9 cellular contexts compared by ENCODE assay signal in the genomic region with DNA sequence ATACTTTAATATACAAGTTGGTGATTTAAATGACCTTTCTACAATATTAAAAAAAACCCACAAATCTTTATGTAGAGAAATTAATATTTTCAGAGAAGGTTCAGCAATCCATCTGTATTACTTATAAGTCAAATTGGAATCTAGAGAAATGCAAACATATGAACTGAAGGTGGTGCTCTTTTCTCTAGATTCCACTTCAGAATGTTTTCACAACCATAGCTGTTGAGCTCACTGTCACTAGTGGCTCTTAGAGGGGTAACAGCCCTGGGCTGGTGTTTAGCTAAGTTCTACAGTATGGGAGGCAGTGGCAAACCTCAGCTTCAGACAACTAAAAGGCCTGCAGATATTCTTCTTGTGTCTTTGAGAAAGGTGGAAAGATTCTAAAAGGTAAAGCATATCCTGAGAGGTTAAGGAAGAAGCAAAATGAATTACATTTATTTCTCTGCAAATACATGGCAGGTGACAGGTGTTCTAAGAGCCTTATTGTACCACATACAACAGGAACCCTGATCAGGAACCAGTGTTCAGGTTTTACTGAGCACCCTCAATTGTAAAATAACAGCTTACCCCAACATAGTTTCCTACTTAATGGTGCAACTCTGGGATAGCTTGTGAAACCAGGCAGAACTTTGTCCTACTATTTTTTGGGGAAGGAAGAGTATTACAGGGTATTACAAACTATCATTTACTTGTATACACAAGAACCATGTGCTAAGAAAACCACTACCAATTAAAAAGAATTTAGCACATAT. TPM values are rescaled to one million over a fixed set of nuclear protein-coding genes. Genes with fewer than 3 reads are reported as not detected.
A peak's percentile ranks its signal among the peaks of the same experiment; 100 is the strongest.
DNase-seq lines count a peak whose midpoint lies in the region; ATAC-seq, FAIRE-seq and TF ChIP-seq lines count a peak whose summit lies in the region.
"Had no signal": no experiment of that assay in that cellular context is flagged by ENCODE, and none has a peak within 500 bp of the region (broad histone marks: within the 10 kb centered on the region; RNA-seq: fewer than 3 reads in every experiment).

No MANE protein-coding gene starts in this region.

- H3K4me3 Mint-ChIP-seq in CD4-positive, alpha-beta memory T cell: peak overlapping the region in 4 of 8 donors; percentile 29 to 66 (median 64)
- H3K4me3 Mint-ChIP-seq in activated CD8-positive, alpha-beta T cell treated with anti-CD3 and anti-CD28 coated beads for 36 hours: no peak overlapping the region

- peak overlapping the region; percentile 43 to 92 (median 85) for H3K27ac Mint-ChIP-seq in CD4-positive, alpha-beta memory T cell
- H3K27ac Mint-ChIP-seq in activated CD8-positive, alpha-beta T cell treated with anti-CD3 and anti-CD28 coated beads for 36 hours: peak overlapping the region; percentile 19

- no peak overlapping the region for H3K4me3 ChIP-seq in CD4-positive, alpha-beta memory T cell (ENCODE audit: low read length in 2 of 2)
- H3K4me3 ChIP-seq in HL-60 (replicated peaks; ENCODE audit: insufficient read depth, low read length) (no peak overlapping the region), kidney (ENCODE audit: low read length in 2 of 2) (no peak overlapping the region), psoas muscle (no peak overlapping the region)
- H3K4me3 ChIP-seq: SJSA1 had no signal

- peak; percentile 74 for ATAC-seq in activated CD8-positive, alpha-beta T cell treated with anti-CD3 and anti-CD28 coated beads for 36 hours
- ATAC-seq in psoas muscle (no peak), HG02623 (IDR thresholded peaks at IDR 0.05; ENCODE audit: unreplicated experiment) (no peak), GM21526 (IDR thresholded peaks at IDR 0.05; ENCODE audit: low FRiP score, unreplicated experiment) (no peak), GM18907 (IDR thresholded peaks at IDR 0.05; ENCODE audit: unreplicated experiment) (no peak)

- TF ChIP-seq CTCF in HL-60 (IDR thresholded peaks at IDR 0.05; ENCODE audit: insufficient read depth, low read length): no peak
- TF ChIP-seq CTCF in activated CD8-positive, alpha-beta T cell treated with anti-CD3 and anti-CD28 coated beads for 36 hours (IDR thresholded peaks at IDR 0.05): no peak
- peak; percentile 11 for TF ChIP-seq CTCF in kidney (IDR thresholded peaks at IDR 0.05; ENCODE audit: borderline replicate concordance, extremely low read depth, insufficient read depth)
- TF ChIP-seq CTCF in psoas muscle (IDR thresholded peaks at IDR 0.05): no peak

- H3K4me1 Mint-ChIP-seq in CD4-positive, alpha-beta memory T cell: peaks cover 10 to 19% (median 15%) of the 10 kb centered on the region in 4 donors
- H3K4me1 Mint-ChIP-seq in activated CD8-positive, alpha-beta T cell treated with anti-CD3 and anti-CD28 coated beads for 36 hours (ENCODE audit: low read depth): peaks cover 17% of the 10 kb centered on the region

- H3K27me3 ChIP-seq in CD4-positive, alpha-beta memory T cell (ENCODE audit: insufficient read depth, low read length): no peaks in the 10 kb centered on the region
- H3K27me3 ChIP-seq in HL-60 (ENCODE audit: insufficient read depth, poor library complexity, severe bottlenecking) (no peaks in the 10 kb centered on the region), psoas muscle (ENCODE audit: insufficient read depth in 3 of 3, low read length in 2 of 3) (no peaks in the 10 kb centered on the region)
- H3K27me3 ChIP-seq: SJSA1 had no signal

- no peaks in the 10 kb centered on the region for H3K9me3 ChIP-seq in CD4-positive, alpha-beta memory T cell (ENCODE audit: control insufficient read depth in 1 of 2, low read length in 2 of 2)
- H3K9me3 ChIP-seq in kidney (ENCODE audit: control insufficient read depth in 1 of 2, low read length in 2 of 2) (no peaks in the 10 kb centered on the region), psoas muscle (no peaks in the 10 kb centered on the region)
- H3K9me3 ChIP-seq: SJSA1 had no signal

- intact Hi-C loops in CD4-positive, alpha-beta memory T cell (cut with micrococcal nuclease): loop anchor here (1.0 to 5.0 kb wide), 6 partner anchors 35 to 184 kb away; partner anchors contain the start of gene SAMHD1
- intact Hi-C loops in activated CD8-positive, alpha-beta T cell treated with anti-CD3 and anti-CD28 coated beads for 36 hours (cut with micrococcal nuclease): no loop called here
- intact Hi-C loops in kidney (cut with DNase I): no loop called here
- intact Hi-C loops in psoas muscle (cut with DNase I): no loop called here

- peak overlapping the region; percentile 26 for H3K27ac ChIP-seq in CD4-positive, alpha-beta memory T cell (ENCODE audit: low read depth, low read length)
- H3K27ac ChIP-seq in HL-60 (replicated peaks) (peak overlapping the region; percentile 46), kidney (ENCODE audit: low read depth in 2 of 2, low read length in 2 of 2) (no peak overlapping the region), psoas muscle (no peak overlapping the region)
- H3K27ac ChIP-seq: SJSA1 had no signal

- no peak overlapping the region for H3K9ac ChIP-seq in kidney (ENCODE audit: low read length in 2 of 2)

- no peak for FAIRE-seq in kidney (lab: Jason Lieb, UNC)

- CTCF ChIA-PET in CD4-positive, alpha-beta memory T cell (lab: Charles Lee; ENCODE audit: partially characterized antibody): interaction anchor here (0.7 to 9.1 kb wide), 39 partner anchors 10 to 192 kb away, joined by 3 to 288 read pairs (median 6); partner anchors contain the start of genes MROH8, RBL1 and RPN2
- CTCF ChIA-PET in activated CD8-positive, alpha-beta T cell treated with anti-CD3 and anti-CD28 coated beads for 36 hours (lab: Charles Lee): interaction anchor here (0.8 to 1.3 kb wide), 10 partner anchors 8 to 170 kb away, joined by 3 to 6 read pairs (median 4); partner anchors contain the start of gene RBL1

- H3K36me3 Mint-ChIP-seq in CD4-positive, alpha-beta memory T cell: peaks cover 15 to 19% of the 10 kb centered on the region in 2 donors
- H3K36me3 Mint-ChIP-seq in activated CD8-positive, alpha-beta T cell treated with anti-CD3 and anti-CD28 coated beads for 36 hours (ENCODE audit: low read depth): peaks cover 27% of the 10 kb centered on the region

- H3K9me3 Mint-ChIP-seq in CD4-positive, alpha-beta memory T cell: no peaks in the 10 kb centered on the region
- H3K9me3 Mint-ChIP-seq in activated CD8-positive, alpha-beta T cell treated with anti-CD3 and anti-CD28 coated beads for 36 hours: no peaks in the 10 kb centered on the region

- peaks cover 17% of the 10 kb centered on the region for H3K4me1 ChIP-seq in CD4-positive, alpha-beta memory T cell (ENCODE audit: insufficient read depth, low read length)
- H3K4me1 ChIP-seq in kidney (ENCODE audit: control insufficient read depth in 1 of 2, insufficient read depth in 1 of 2, low read depth in 1 of 2, low read length in 2 of 2): no peaks in the 10 kb centered on the region
- no peaks in the 10 kb centered on the region for H3K4me1 ChIP-seq in psoas muscle
- H3K4me1 ChIP-seq: SJSA1 had no signal

- peaks cover 5% of the 10 kb centered on the region for H3K36me3 ChIP-seq in CD4-positive, alpha-beta memory T cell (ENCODE audit: insufficient read depth, low read length)
- H3K36me3 ChIP-seq in kidney (ENCODE audit: control insufficient read depth in 1 of 2, insufficient read depth in 2 of 2, low read length in 2 of 2) (no peaks in the 10 kb centered on the region), psoas muscle (ENCODE audit: insufficient read depth in 1 of 2, low read depth in 1 of 2) (peaks cover 0 to 17% of the 10 kb centered on the region in 2 donors)

- no peaks in the 10 kb centered on the region for H3K27me3 Mint-ChIP-seq in CD4-positive, alpha-beta memory T cell
- H3K27me3 Mint-ChIP-seq in activated CD8-positive, alpha-beta T cell treated with anti-CD3 and anti-CD28 coated beads for 36 hours: no peaks in the 10 kb centered on the region

- DNase-seq in CD4-positive, alpha-beta memory T cell: peak; percentile 44 to 69 (median 62)
- DNase-seq in HL-60 (ENCODE audit: low read depth in 1 of 2, low spot score in 1 of 2) (peak; percentile 21 to 72), kidney (no peak), psoas muscle (no peak)
- no peak for DNase-seq in activated CD8-positive, alpha-beta T cell treated with anti-CD3 and anti-CD28 coated beads for 36 hours

- POLR2A ChIA-PET in CD4-positive, alpha-beta memory T cell (lab: Charles Lee; ENCODE audit: partially characterized antibody): interaction anchor here (0.5 to 3.2 kb wide), 18 partner anchors 16 to 187 kb away, joined by 3 to 22 read pairs (median 4); partner anchors contain the start of genes MROH8, RBL1 and RPN2
- POLR2A ChIA-PET in activated CD8-positive, alpha-beta T cell treated with anti-CD3 and anti-CD28 coated beads for 36 hours (lab: Charles Lee): interaction anchor here (0.8 to 1.0 kb wide), 2 partner anchors 26 to 87 kb away, joined by 3 read pairs; partner anchors contain the start of gene RBL1

RNA-seq across cellular contexts. Expression of gene SAMHD1, which starts 56.6 kb away (rescaled TPM):
- total RNA-seq in CD4-positive, alpha-beta memory T cell: 100 to 1,000 TPM; 216 to 223 TPM
- 100 to 1,000 TPM; 291 to 332 TPM for polyA plus RNA-seq in CD4-positive, alpha-beta memory T cell
- total RNA-seq in activated CD8-positive, alpha-beta T cell treated with anti-CD3 and anti-CD28 coated beads for 36 hours: 10 to 100 TPM; 30.6 to 35.9 TPM
- total RNA-seq in kidney: 94.1 TPM
- polyA plus RNA-seq in kidney (ENCODE audit: insufficient read depth, low read depth, low replicate concordance): 13.7 TPM
- total RNA-seq in psoas muscle: 10 to 100 TPM; 18.2 to 36.4 (median 27.2) TPM
- polyA plus RNA-seq in psoas muscle: 10 to 100 TPM; 17.0 to 29.4 (median 20.3) TPM

Comparison
In these comparisons a context has a peak if more than half of its experiments do, and no peak if none do; other contexts are left out.
1. DNase-seq: peak in CD4-positive, alpha-beta memory T cell (5 of 5) and HL-60 (2 of 2); none in activated CD8-positive, alpha-beta T cell treated with anti-CD3 and anti-CD28 coated beads for 36 hours (single experiment), kidney (single experiment) and psoas muscle (0 of 2).
2. H3K27ac ChIP-seq: peak in CD4-positive, alpha-beta memory T cell (single experiment) and HL-60 (single experiment); none in kidney (0 of 2) and psoas muscle (single experiment).